ENCODE assay signal across 1 cellular context in genomic region chr12:31728917-31729640, GRCh38.
TF ChIP-seq lines count a peak whose summit lies in the region.

Gene AMN1, minus strand, starts transcription at chr12:31729021. Its CDS starts 13 bp downstream, at chr12:31729008.

TF ChIP-seq in HepG2, 621 proteins besides CTCF, POLR2A, EP300 and RAD21 (continued from another document):
- TF ChIP-seq MBD4 (IDR thresholded peaks at IDR 0.05; ENCODE audit: borderline replicate concordance, low read length) (no peak), NFE2 (CRISPR knock-in tag; IDR thresholded peaks at IDR 0.05) (no peak), ZNF766 (CRISPR knock-in tag; IDR thresholded peaks at IDR 0.05; ENCODE audit: borderline replicate concordance) (peak; percentile 97; the same call in 1 of the 2 replicates), ZNF33B (CRISPR knock-in tag; IDR thresholded peaks at IDR 0.05) (no peak), ZNF44 (CRISPR knock-in tag; IDR thresholded peaks at IDR 0.05) (no peak), MXI1 (IDR thresholded peaks at IDR 0.05; ENCODE audit: borderline replicate concordance, low read depth, low read length) (peak; percentile 39; the same call in 1 of the 3 replicates), ZNF564 (CRISPR knock-in tag; IDR thresholded peaks at IDR 0.05) (peak; percentile 62; the same call in 1 of the 2 replicates), ZNF704 (CRISPR knock-in tag; IDR thresholded peaks at IDR 0.05; ENCODE audit: borderline replicate concordance) (no peak), HNF4A (CRISPR knock-in tag; IDR thresholded peaks at IDR 0.05) (peak; percentile 12; the same call in 1 of the 2 replicates), YEATS2 (CRISPR knock-in tag; IDR thresholded peaks at IDR 0.05; ENCODE audit: borderline replicate concordance) (peak; percentile 75; the same call in 1 of the 2 replicates), NFATC3 (CRISPR knock-in tag; IDR thresholded peaks at IDR 0.05) (no peak), CEBPB (IDR thresholded peaks at IDR 0.05; ENCODE audit: borderline replicate concordance, low read depth, low read length) (no peak), WIZ (CRISPR knock-in tag; IDR thresholded peaks at IDR 0.05) (no peak), ZNF468 (CRISPR knock-in tag; IDR thresholded peaks at IDR 0.05) (no peak), MAFF (IDR thresholded peaks at IDR 0.05; ENCODE audit: low read depth, low read length) (no peak), ZNF891 (CRISPR knock-in tag; IDR thresholded peaks at IDR 0.05) (0 out of 2 replicates have a peak, but pooled peaks have one; percentile 41), ZNF777 (CRISPR knock-in tag; IDR thresholded peaks at IDR 0.05) (0 out of 2 replicates have a peak, but pooled peaks have one; percentile 2), ZNF230 (CRISPR knock-in tag; IDR thresholded peaks at IDR 0.05) (no peak; the same call in 1 of the 2 replicates), ZNF563 (CRISPR knock-in tag; IDR thresholded peaks at IDR 0.05) (peak; percentile 18; the same call in 1 of the 2 replicates), ZNF235 (CRISPR knock-in tag; IDR thresholded peaks at IDR 0.05; ENCODE audit: borderline replicate concordance) (no peak), ZNF513 (CRISPR knock-in tag; conservative IDR thresholded peaks at IDR 0.05) (no peak; the same call in 1 of the 2 replicates), ZNF549 (CRISPR knock-in tag; IDR thresholded peaks at IDR 0.05) (no peak), ZNF562 (CRISPR knock-in tag; IDR thresholded peaks at IDR 0.05; ENCODE audit: borderline replicate concordance) (no peak)
- TF ChIP-seq, protein P1, sequence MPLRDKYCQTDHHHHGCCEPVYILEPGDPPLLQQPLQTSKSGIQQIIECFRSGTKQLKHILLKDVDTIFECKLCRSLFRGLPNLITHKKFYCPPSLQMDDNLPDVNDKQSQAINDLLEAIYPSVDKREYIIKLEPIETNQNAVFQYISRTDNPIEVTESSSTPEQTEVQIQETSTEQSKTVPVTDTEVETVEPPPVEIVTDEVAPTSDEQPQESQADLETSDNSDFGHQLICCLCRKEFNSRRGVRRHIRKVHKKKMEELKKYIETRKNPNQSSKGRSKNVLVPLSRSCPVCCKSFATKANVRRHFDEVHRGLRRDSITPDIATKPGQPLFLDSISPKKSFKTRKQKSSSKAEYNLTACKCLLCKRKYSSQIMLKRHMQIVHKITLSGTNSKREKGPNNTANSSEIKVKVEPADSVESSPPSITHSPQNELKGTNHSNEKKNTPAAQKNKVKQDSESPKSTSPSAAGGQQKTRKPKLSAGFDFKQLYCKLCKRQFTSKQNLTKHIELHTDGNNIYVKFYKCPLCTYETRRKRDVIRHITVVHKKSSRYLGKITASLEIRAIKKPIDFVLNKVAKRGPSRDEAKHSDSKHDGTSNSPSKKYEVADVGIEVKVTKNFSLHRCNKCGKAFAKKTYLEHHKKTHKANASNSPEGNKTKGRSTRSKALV (CRISPR knock-in tag; IDR thresholded peaks at IDR 0.05) = no peak
- TF ChIP-seq, protein P2, sequence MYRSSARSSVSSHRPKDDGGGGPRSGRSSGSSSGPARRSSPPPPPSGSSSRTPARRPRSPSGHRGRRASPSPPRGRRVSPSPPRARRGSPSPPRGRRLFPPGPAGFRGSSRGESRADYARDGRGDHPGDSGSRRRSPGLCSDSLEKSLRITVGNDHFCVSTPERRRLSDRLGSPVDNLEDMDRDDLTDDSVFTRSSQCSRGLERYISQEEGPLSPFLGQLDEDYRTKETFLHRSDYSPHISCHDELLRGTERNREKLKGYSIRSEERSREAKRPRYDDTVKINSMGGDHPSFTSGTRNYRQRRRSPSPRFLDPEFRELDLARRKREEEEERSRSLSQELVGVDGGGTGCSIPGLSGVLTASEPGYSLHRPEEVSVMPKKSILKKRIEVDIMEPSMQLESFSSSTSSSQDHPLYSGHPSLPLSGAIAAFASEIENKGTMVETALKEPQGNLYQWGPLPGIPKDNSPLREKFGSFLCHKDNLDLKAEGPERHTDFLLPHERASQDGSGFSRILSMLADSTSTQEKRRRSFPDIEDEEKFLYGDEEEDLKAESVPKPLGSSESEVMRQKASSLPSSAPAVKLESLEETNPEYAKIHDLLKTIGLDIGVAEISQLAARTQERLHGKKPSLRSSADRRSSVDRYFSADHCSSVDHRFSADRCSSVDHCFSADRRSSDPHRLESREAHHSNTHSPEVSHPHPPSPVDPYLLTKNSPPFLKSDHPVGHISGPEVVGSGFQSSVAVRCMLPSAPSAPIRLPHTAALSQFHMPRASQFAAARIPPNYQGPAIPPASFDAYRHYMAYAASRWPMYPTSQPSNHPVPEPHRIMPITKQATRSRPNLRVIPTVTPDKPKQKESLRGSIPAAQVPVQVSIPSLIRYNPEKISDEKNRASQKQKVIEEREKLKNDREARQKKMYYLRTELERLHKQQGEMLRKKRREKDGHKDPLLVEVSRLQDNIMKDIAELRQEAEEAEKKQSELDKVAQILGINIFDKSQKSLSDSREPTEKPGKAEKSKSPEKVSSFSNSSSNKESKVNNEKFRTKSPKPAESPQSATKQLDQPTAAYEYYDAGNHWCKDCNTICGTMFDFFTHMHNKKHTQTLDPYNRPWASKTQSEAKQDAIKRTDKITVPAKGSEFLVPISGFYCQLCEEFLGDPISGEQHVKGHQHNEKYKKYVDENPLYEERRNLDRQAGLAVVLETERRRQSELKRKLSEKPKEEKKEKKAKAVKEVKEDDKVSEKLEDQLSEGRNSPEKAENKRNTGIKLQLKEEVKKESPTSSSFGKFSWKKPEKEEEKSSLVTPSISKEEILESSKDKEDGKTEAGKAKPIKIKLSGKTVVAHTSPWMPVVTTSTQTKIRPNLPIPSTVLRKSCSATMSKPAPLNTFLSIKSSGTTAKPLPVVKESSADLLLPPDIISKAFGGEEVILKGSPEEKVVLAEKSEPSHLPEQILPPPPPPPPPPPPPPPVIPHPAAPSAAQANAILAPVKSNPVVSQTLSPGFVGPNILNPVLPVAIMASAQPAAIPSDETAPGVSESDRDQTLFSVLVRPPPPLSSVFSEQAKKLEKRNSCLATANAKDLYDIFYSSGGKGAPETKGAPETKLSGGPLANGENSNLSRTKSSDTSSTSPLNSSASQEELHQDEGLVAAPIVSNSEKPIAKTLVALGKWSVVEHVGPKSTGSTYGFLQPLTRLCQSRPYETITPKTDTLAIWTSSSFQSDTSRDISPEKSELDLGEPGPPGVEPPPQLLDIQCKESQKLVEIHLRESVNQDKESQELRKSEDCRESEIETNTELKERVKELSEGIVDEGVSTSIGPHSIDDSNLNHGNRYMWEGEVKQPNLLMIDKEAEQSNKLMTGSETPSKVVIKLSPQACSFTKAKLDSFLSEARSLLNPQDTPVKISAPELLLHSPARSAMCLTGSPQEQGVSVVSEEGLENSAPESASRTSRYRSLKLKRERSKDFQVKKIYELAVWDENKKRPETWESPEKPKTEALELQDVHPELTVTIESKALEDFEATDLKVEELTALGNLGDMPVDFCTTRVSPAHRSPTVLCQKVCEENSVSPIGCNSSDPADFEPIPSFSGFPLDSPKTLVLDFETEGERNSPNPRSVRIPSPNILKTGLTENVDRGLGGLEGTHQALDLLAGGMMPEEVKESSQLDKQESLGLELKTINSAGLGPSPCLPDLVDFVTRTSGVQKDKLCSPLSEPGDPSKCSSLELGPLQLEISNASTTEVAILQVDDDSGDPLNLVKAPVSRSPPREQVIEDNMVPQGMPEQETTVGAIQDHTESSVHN (CRISPR knock-in tag; IDR thresholded peaks at IDR 0.05) = no peak
